In genomic region chr6:160040527-160041264, GRCh38 we compare ENCODE assay signal across 19 cellular contexts.
DNase-seq lines count a peak whose midpoint lies in the region; ATAC-seq and TF ChIP-seq lines count a peak whose summit lies in the region.
"Had no signal": no experiment of that assay in that cellular context is flagged by ENCODE, and none has a peak within 500 bp of the region (broad histone marks: within the 10 kb centered on the region; RNA-seq: fewer than 3 reads in every experiment).

No MANE protein-coding gene starts in this region.

- no peaks in the 10 kb centered on the region for H3K9me3 Mint-ChIP-seq in activated CD8-positive, alpha-beta T cell treated with anti-CD3 and anti-CD28 coated beads, Interleukin-2, amount 10 ng/mL, durations not matched to agents 7 days and 5 days (ENCODE audit: insufficient read depth)
- no peaks in the 10 kb centered on the region for H3K9me3 Mint-ChIP-seq in activated CD8-positive, alpha-beta T cell treated with anti-CD3 and anti-CD28 coated beads for 36 hours

- H3K27ac ChIP-seq in RWPE2 (ENCODE audit: poor library complexity, severe bottlenecking): peak overlapping the region; percentile 89
- peak overlapping the region in 11 of 21 experiments; percentile 9 to 78 (median 46) for H3K27ac ChIP-seq in skin epidermis
- H3K27ac ChIP-seq: KMS-11, pancreas, SK-N-MC, upper lobe of right lung had no signal

- no peaks in the 10 kb centered on the region for H3K27me3 ChIP-seq in RWPE2 (ENCODE audit: insufficient read depth, poor library complexity, severe bottlenecking)
- H3K27me3 ChIP-seq: adrenal gland, BE2C, pancreas, upper lobe of right lung had no signal

- CTCF ChIA-PET in activated CD8-positive, alpha-beta T cell treated with anti-CD3 and anti-CD28 coated beads, Interleukin-2, amount 10 ng/mL, durations not matched to agents 7 days and 5 days (lab: Charles Lee): interaction anchor here (1.1 kb wide), 1 partner anchor 17 kb away, joined by 3 read pairs; no protein-coding TSS in a partner anchor
- CTCF ChIA-PET in activated CD8-positive, alpha-beta T cell treated with anti-CD3 and anti-CD28 coated beads for 36 hours (lab: Charles Lee): interaction anchor here (0.9 to 1.5 kb wide), 3 partner anchors 32 to 177 kb away, joined by 3 to 5 read pairs (median 3); no protein-coding TSS in a partner anchor

- peak; percentile 13 for DNase-seq in activated CD8-positive, alpha-beta T cell treated with anti-CD3 and anti-CD28 coated beads, Interleukin-2, amount 10 ng/mL, durations not matched to agents 7 days and 5 days
- no peak for DNase-seq in activated CD8-positive, alpha-beta T cell treated with anti-CD3 and anti-CD28 coated beads for 36 hours
- DNase-seq in RWPE2 (ENCODE audit: low spot score): no peak
- peak; percentile 32 for DNase-seq in islet precursor cell
- DNase-seq in stimulated activated naive CD4-positive, alpha-beta T cell (lab: John Stamatoyannopoulos, UW): no peak
- DNase-seq in NOMO-1 (lab: John Stamatoyannopoulos, UW; ENCODE audit: unreplicated experiment in 2 of 2): no peak
- no peak for DNase-seq in occipital lobe (lab: John Stamatoyannopoulos, UW)
- DNase-seq: activated CD4-positive, CD25-positive, alpha-beta regulatory T cell; BE2C; Caco-2; dermis blood vessel endothelial cell; NK-92 treated with Interleukin-12 subunit alpha and Interleukin-12 subunit beta, amount 100 ng/mL, for 24 hours; stimulated activated CD4-positive, alpha-beta T cell treated with anti-CD3 and anti-CD28 coated beads, Interleukin-1b, Interleukin-23, amount 100 ng/mL, for 48 hours had no signal

- H3K27me3 Mint-ChIP-seq in activated CD8-positive, alpha-beta T cell treated with anti-CD3 and anti-CD28 coated beads, Interleukin-2, amount 10 ng/mL, durations not matched to agents 7 days and 5 days (ENCODE audit: low read depth): no peaks in the 10 kb centered on the region
- H3K27me3 Mint-ChIP-seq in activated CD8-positive, alpha-beta T cell treated with anti-CD3 and anti-CD28 coated beads for 36 hours: no peaks in the 10 kb centered on the region

- no peaks in the 10 kb centered on the region for H3K9me3 ChIP-seq in RWPE2 (ENCODE audit: severe bottlenecking)
- H3K9me3 ChIP-seq: adrenal gland, BE2C, Caco-2, pancreas, upper lobe of right lung had no signal

- peaks cover 30% of the 10 kb centered on the region for H3K4me1 Mint-ChIP-seq in activated CD8-positive, alpha-beta T cell treated with anti-CD3 and anti-CD28 coated beads, Interleukin-2, amount 10 ng/mL, durations not matched to agents 7 days and 5 days (ENCODE audit: low read depth)
- H3K4me1 Mint-ChIP-seq in activated CD8-positive, alpha-beta T cell treated with anti-CD3 and anti-CD28 coated beads for 36 hours (ENCODE audit: low read depth): peaks cover 8% of the 10 kb centered on the region

- no peak overlapping the region for H3K27ac Mint-ChIP-seq in activated CD8-positive, alpha-beta T cell treated with anti-CD3 and anti-CD28 coated beads, Interleukin-2, amount 10 ng/mL, durations not matched to agents 7 days and 5 days
- no peak overlapping the region for H3K27ac Mint-ChIP-seq in activated CD8-positive, alpha-beta T cell treated with anti-CD3 and anti-CD28 coated beads for 36 hours

- peaks cover 63% of the 10 kb centered on the region for H3K36me3 Mint-ChIP-seq in activated CD8-positive, alpha-beta T cell treated with anti-CD3 and anti-CD28 coated beads, Interleukin-2, amount 10 ng/mL, durations not matched to agents 7 days and 5 days (ENCODE audit: low read depth)
- H3K36me3 Mint-ChIP-seq in activated CD8-positive, alpha-beta T cell treated with anti-CD3 and anti-CD28 coated beads for 36 hours (ENCODE audit: low read depth): peaks cover 65% of the 10 kb centered on the region

- POLR2A ChIA-PET in activated CD8-positive, alpha-beta T cell treated with anti-CD3 and anti-CD28 coated beads, Interleukin-2, amount 10 ng/mL, durations not matched to agents 7 days and 5 days (lab: Charles Lee): no interaction called here
- POLR2A ChIA-PET in activated CD8-positive, alpha-beta T cell treated with anti-CD3 and anti-CD28 coated beads for 36 hours (lab: Charles Lee): no interaction called here

- intact Hi-C loops in activated CD8-positive, alpha-beta T cell treated with anti-CD3 and anti-CD28 coated beads for 36 hours (cut with micrococcal nuclease): no loop called here

- H3K36me3 ChIP-seq in RWPE2 (ENCODE audit: low read depth): peaks cover 46% of the 10 kb centered on the region

- peaks cover 57% of the 10 kb centered on the region for H3K4me1 ChIP-seq in RWPE2 (ENCODE audit: insufficient read depth, poor library complexity, severe bottlenecking)
- H3K4me1 ChIP-seq: BE2C had no signal

- no peak for TF ChIP-seq CTCF in activated CD8-positive, alpha-beta T cell treated with anti-CD3 and anti-CD28 coated beads for 36 hours (IDR thresholded peaks at IDR 0.05)
- no peak for TF ChIP-seq CTCF in RWPE2 (IDR thresholded peaks at IDR 0.05; ENCODE audit: poor library complexity, severe bottlenecking)

- no peak for ATAC-seq in activated CD8-positive, alpha-beta T cell treated with anti-CD3 and anti-CD28 coated beads, Interleukin-2, amount 10 ng/mL, durations not matched to agents 7 days and 5 days
- ATAC-seq in activated CD8-positive, alpha-beta T cell treated with anti-CD3 and anti-CD28 coated beads for 36 hours: no peak
- no peak for ATAC-seq in RWPE2 (ENCODE audit: low read depth)

- no peak overlapping the region for H3K4me3 ChIP-seq in RWPE2 (ENCODE audit: severe bottlenecking)
- no peak overlapping the region for H3K4me3 ChIP-seq in skin epidermis
- H3K4me3 ChIP-seq: adrenal gland, pancreas, SK-N-MC, upper lobe of right lung had no signal

- H3K4me3 Mint-ChIP-seq in activated CD8-positive, alpha-beta T cell treated with anti-CD3 and anti-CD28 coated beads, Interleukin-2, amount 10 ng/mL, durations not matched to agents 7 days and 5 days: no peak overlapping the region
- H3K4me3 Mint-ChIP-seq in activated CD8-positive, alpha-beta T cell treated with anti-CD3 and anti-CD28 coated beads for 36 hours: no peak overlapping the region

Comparison
In these comparisons a context has a peak if more than half of its experiments do, and no peak if none do; other contexts are left out.
1. DNase-seq: peak in activated CD8-positive, alpha-beta T cell treated with anti-CD3 and anti-CD28 coated beads, Interleukin-2, amount 10 ng/mL, durations not matched to agents 7 days and 5 days (single experiment) and islet precursor cell (single experiment); none in activated CD8-positive, alpha-beta T cell treated with anti-CD3 and anti-CD28 coated beads for 36 hours (single experiment), RWPE2 (single experiment), stimulated activated naive CD4-positive, alpha-beta T cell (0 of 6), NOMO-1 (0 of 2) and occipital lobe (single experiment).